24 cellular contexts compared by ENCODE assay signal in genomic region chr5:145846087-145846486, GRCh38. TPM values are rescaled to one million over a fixed set of nuclear protein-coding genes. Genes with fewer than 3 reads are reported as not detected.
DNase-seq lines count a peak whose midpoint lies in the region; ATAC-seq, FAIRE-seq and TF ChIP-seq lines count a peak whose summit lies in the region.
"Had no signal": no experiment of that assay in that cellular context is flagged by ENCODE, and none has a peak within 500 bp of the region (broad histone marks: within the 10 kb centered on the region; RNA-seq: fewer than 3 reads in every experiment).

No MANE protein-coding gene starts in this region.

- H3K27me3 ChIP-seq in body of pancreas = no peaks in the 10 kb centered on the region
- no peaks in the 10 kb centered on the region for H3K27me3 ChIP-seq in left lung
- no peaks in the 10 kb centered on the region for H3K27me3 ChIP-seq in pancreas
- no peaks in the 10 kb centered on the region for H3K27me3 ChIP-seq in upper lobe of right lung

- no peak overlapping the region for H3K27ac ChIP-seq in body of pancreas
- H3K27ac ChIP-seq in left lung = no peak overlapping the region
- H3K27ac ChIP-seq in pancreas = no peak overlapping the region
- H3K27ac ChIP-seq in upper lobe of right lung = no peak overlapping the region
- H3K27ac ChIP-seq: GM23248 had no signal

- H3K36me3 ChIP-seq in body of pancreas (replicated peaks in 1 of 2; ENCODE audit: insufficient read depth in 1 of 2, low read depth in 2 of 2) (no peaks in the 10 kb centered on the region), left lung (no peaks in the 10 kb centered on the region), pancreas (no peaks in the 10 kb centered on the region), upper lobe of right lung (no peaks in the 10 kb centered on the region)

- TF ChIP-seq CTCF in body of pancreas (IDR thresholded peaks at IDR 0.05) = no peak
- TF ChIP-seq CTCF in left lung (IDR thresholded peaks at IDR 0.05) = no peak
- TF ChIP-seq CTCF in pancreas (IDR thresholded peaks at IDR 0.05) = no peak
- TF ChIP-seq CTCF in upper lobe of right lung (IDR thresholded peaks at IDR 0.05) = no peak
- no peak for TF ChIP-seq CTCF in osteocyte (IDR thresholded peaks at IDR 0.05)

- H3K9me3 Mint-ChIP-seq in osteocyte (ENCODE audit: unreplicated experiment) = no peaks in the 10 kb centered on the region

- FAIRE-seq in pancreas (lab: Jason Lieb, UNC) = no peak
- FAIRE-seq: GM12891, H1 had no signal

- H3K4me1 Mint-ChIP-seq in osteocyte (ENCODE audit: unreplicated experiment) = no peaks in the 10 kb centered on the region
- H3K4me1 Mint-ChIP-seq: CD4-positive, alpha-beta memory T cell had no signal

- TF ChIP-seq POLR2A in body of pancreas (IDR thresholded peaks at IDR 0.05) = no peak

- 21% methylated on average over 3 of the region's 3 CpGs for WGBS in body of pancreas, 2 donors
- WGBS in pancreas, 2 donors = 17 to 19% methylated on average over 3 of the region's 3 CpGs

- no peaks in the 10 kb centered on the region for H3K9me3 ChIP-seq in body of pancreas
- no peaks in the 10 kb centered on the region for H3K9me3 ChIP-seq in left lung
- no peaks in the 10 kb centered on the region for H3K9me3 ChIP-seq in pancreas
- no peaks in the 10 kb centered on the region for H3K9me3 ChIP-seq in upper lobe of right lung

- H3K4me1 ChIP-seq in body of pancreas = peaks cover 14% of the 10 kb centered on the region
- H3K4me1 ChIP-seq in left lung = no peaks in the 10 kb centered on the region
- peaks cover 4 to 12% (median 11%) of the 10 kb centered on the region in 3 donors for H3K4me1 ChIP-seq in pancreas
- H3K4me1 ChIP-seq in upper lobe of right lung = no peaks in the 10 kb centered on the region

- H3K4me3 ChIP-seq in body of pancreas (no peak overlapping the region), left lung (no peak overlapping the region), pancreas (no peak overlapping the region), upper lobe of right lung (no peak overlapping the region)
- H3K4me3 ChIP-seq: GM23248 had no signal

- H3K36me3 Mint-ChIP-seq in osteocyte (ENCODE audit: unreplicated experiment) = no peaks in the 10 kb centered on the region
- H3K36me3 Mint-ChIP-seq: CD4-positive, alpha-beta memory T cell had no signal

- H3K27ac Mint-ChIP-seq in osteocyte (ENCODE audit: unreplicated experiment) = no peak overlapping the region
- H3K27ac Mint-ChIP-seq: CD4-positive, alpha-beta memory T cell had no signal

- H3K27me3 Mint-ChIP-seq in osteocyte (ENCODE audit: unreplicated experiment) = no peaks in the 10 kb centered on the region

- no peak for DNase-seq in body of pancreas
- no peak for DNase-seq in left lung
- DNase-seq in pancreas = no peak
- DNase-seq in upper lobe of right lung = no peak
- no peak for DNase-seq in osteocyte (ENCODE audit: extremely low spot score, unreplicated experiment)
- no peak for DNase-seq in activated CD4-positive, alpha-beta T cell treated with anti-CD3 and anti-CD28 coated beads, Interleukin-2, amount 50 U/mL, for 4 hours
- DNase-seq: C1 segment of cervical spinal cord; Calu3; CD4-positive, alpha-beta memory T cell; COR-L47; DMS53; DMS79 treated with DMSO at 0.1 percent for 48 hours; GF-D8; GM23248; H7; HCEC 1CT had no signal

- ATAC-seq in body of pancreas (peak; percentile 70), left lung (peak; percentile 72), pancreas (peak; percentile 61 to 89 (median 84)), upper lobe of right lung (peak; percentile 33), GM21381 (IDR thresholded peaks at IDR 0.05; ENCODE audit: unreplicated experiment) (no peak)

- H3K4me3 Mint-ChIP-seq in osteocyte (ENCODE audit: unreplicated experiment) = no peak overlapping the region
- H3K4me3 Mint-ChIP-seq: CD4-positive, alpha-beta memory T cell had no signal

- intact Hi-C loops in body of pancreas (cut with DNase I) = no loop called here
- intact Hi-C loops in left lung (cut with DNase I) = no loop called here
- intact Hi-C loops in pancreas (cut with DNase I) = no loop called here
- intact Hi-C loops in upper lobe of right lung (cut with DNase I) = no loop called here

RNA-seq across cellular contexts. Expression of gene PRELID2, which starts 10.9 kb away (rescaled TPM):
- total RNA-seq in body of pancreas = 10 to 100 TPM; 17.1 to 22.4 TPM
- 1 to 10 TPM; 5.2 to 5.9 TPM for total RNA-seq in left lung
- total RNA-seq in pancreas = 10 to 100 TPM in 4 of 6 donors, 1 to 10 TPM in 2; 9.7 to 15.2 (median 11.1) TPM
- polyA plus RNA-seq in pancreas = 1 to 10 TPM; 4.0 to 4.2 TPM
- total RNA-seq in upper lobe of right lung = 9.2 TPM
- total RNA-seq in osteocyte = 4.7 and 6.0 TPM in 2 replicates

RNA-seq across cellular contexts. Expression of gene GRXCR2, which starts 26.7 kb away (rescaled TPM):
- total RNA-seq in body of pancreas = not detected
- not detected for total RNA-seq in left lung
- total RNA-seq in pancreas = under 1 TPM in 1 of 6 donors, not detected in 5; 0.12 TPM
- polyA plus RNA-seq in pancreas = not detected
- total RNA-seq in upper lobe of right lung = not detected
- total RNA-seq in osteocyte = not detected in 2 replicates
- total RNA-seq: A172; A673; Calu3; CD4-positive, alpha-beta memory T cell; Daoy; G401; GM23248; H1; H7 had no signal
- polyA plus RNA-seq: BJ; CD4-positive, alpha-beta memory T cell; GM23248; H1 had no signal
